Comparison of ENCODE assay signal across 8 cellular contexts in the genomic region with DNA sequence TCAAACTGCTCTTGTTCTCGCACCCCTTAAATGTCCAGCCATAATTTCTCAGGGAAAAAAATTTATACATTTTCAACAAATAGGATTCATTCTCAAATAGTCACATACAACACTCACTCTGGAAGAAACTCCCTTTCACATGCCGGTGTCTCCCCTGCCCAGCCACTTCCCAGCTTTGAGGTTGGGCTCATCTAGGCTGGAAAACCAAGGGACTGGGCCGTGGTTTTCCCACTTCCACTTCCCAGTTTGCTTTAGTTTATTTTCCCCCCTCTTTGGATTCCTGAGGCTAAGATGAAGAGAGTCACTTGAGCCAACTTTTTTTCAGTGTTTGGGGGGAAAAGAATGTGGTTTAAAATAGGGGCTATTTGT. TPM values are rescaled to one million over a fixed set of nuclear protein-coding genes. Genes with fewer than 3 reads are reported as not detected.
DNase-seq lines count a peak whose midpoint lies in the region; ATAC-seq and TF ChIP-seq lines count a peak whose summit lies in the region.

No MANE protein-coding gene starts in this region.

- peak overlapping the region; percentile 80 for H3K27ac ChIP-seq in cardiac muscle cell
- H3K27ac ChIP-seq in SU-DHL-6 (ENCODE audit: low read depth, low read length), result no peak overlapping the region
- H3K27ac ChIP-seq in upper lobe of right lung, result no peak overlapping the region

- peak overlapping the region; percentile 17 for H2AFZ ChIP-seq in SU-DHL-6 (ENCODE audit: low read depth, low read length, severe bottlenecking)

- peak overlapping the region; percentile 96 for H3K9ac ChIP-seq in SU-DHL-6 (ENCODE audit: low read length)

- no peaks in the 10 kb centered on the region for H3F3A ChIP-seq in SU-DHL-6 (ENCODE audit: insufficient read depth)

- H4K20me1 ChIP-seq in SU-DHL-6 (ENCODE audit: low read depth, low read length), result peaks cover 11% of the 10 kb centered on the region; the same call in 1 of the 2 replicates

- peak overlapping the region; percentile 58 for H3K4me2 ChIP-seq in SU-DHL-6 (ENCODE audit: low read depth, low read length, poor library complexity, severe bottlenecking)

- H3K4me1 ChIP-seq in cardiac muscle cell (ENCODE audit: low read depth), result peaks cover 36% of the 10 kb centered on the region
- peaks cover 29% of the 10 kb centered on the region for H3K4me1 ChIP-seq in upper lobe of right lung

- H3K27me3 ChIP-seq in cardiac muscle cell, result no peaks in the 10 kb centered on the region
- H3K27me3 ChIP-seq in SU-DHL-6 (ENCODE audit: low read length), result no peaks in the 10 kb centered on the region
- no peaks in the 10 kb centered on the region for H3K27me3 ChIP-seq in upper lobe of right lung

- peaks cover 44% of the 10 kb centered on the region for H3K79me2 ChIP-seq in SU-DHL-6 (ENCODE audit: insufficient read depth, low read length)

- DNase-seq in cardiac muscle cell (ENCODE audit: low read depth in 1 of 2, low spot score in 1 of 2) (peak in 1 of 2 donors; percentile 26), left ventricle myocardium superior (no peak), foreskin fibroblast (peak; percentile 41 to 70), upper lobe of right lung (no peak), NAMALWA (ENCODE audit: low spot score) (no peak), NCI-H2107 (lab: John Stamatoyannopoulos, UW) (no peak), foreskin melanocyte (no peak)

- H3K36me3 ChIP-seq in cardiac muscle cell, result no peaks in the 10 kb centered on the region
- no peaks in the 10 kb centered on the region for H3K36me3 ChIP-seq in SU-DHL-6 (ENCODE audit: low read length)
- H3K36me3 ChIP-seq in upper lobe of right lung, result no peaks in the 10 kb centered on the region

- H3K4me3 ChIP-seq in cardiac muscle cell, result peak overlapping the region; percentile 83
- peak overlapping the region; percentile 41 for H3K4me3 ChIP-seq in SU-DHL-6 (ENCODE audit: insufficient read depth, low read length, poor library complexity, severe bottlenecking)
- H3K4me3 ChIP-seq in foreskin fibroblast (ENCODE audit: low read depth in 1 of 2, low read length in 2 of 2), result peak overlapping the region; percentile 36 to 75
- H3K4me3 ChIP-seq in upper lobe of right lung, result peak overlapping the region; percentile 98

- TF ChIP-seq CTCF in cardiac muscle cell (IDR thresholded peaks at IDR 0.05; ENCODE audit: low read depth, low read length) (no peak), SU-DHL-6 (IDR thresholded peaks at IDR 0.05; ENCODE audit: insufficient read depth, low read length, poor library complexity, severe bottlenecking) (no peak), foreskin fibroblast (IDR thresholded peaks at IDR 0.05; ENCODE audit: low read depth, low read length) (no peak), upper lobe of right lung (IDR thresholded peaks at IDR 0.05) (no peak)

- ATAC-seq in left ventricle myocardium superior (no peak), upper lobe of right lung (no peak)

- H3K9me3 ChIP-seq in cardiac muscle cell (ENCODE audit: low read depth) (no peaks in the 10 kb centered on the region), SU-DHL-6 (ENCODE audit: insufficient read depth, low read length) (no peaks in the 10 kb centered on the region), upper lobe of right lung (no peaks in the 10 kb centered on the region)

- H3K9me2 ChIP-seq in SU-DHL-6 (replicated peaks; ENCODE audit: insufficient read depth, low read length), result no peaks in the 10 kb centered on the region

- intact Hi-C loops in left ventricle myocardium superior (cut with micrococcal nuclease), result no loop called here
- intact Hi-C loops in upper lobe of right lung (cut with DNase I), result no loop called here

RNA-seq across cellular contexts. Expression of gene IPO9, which starts 0.5 kb away (rescaled TPM):
- total RNA-seq in cardiac muscle cell (34.7 and 36.9 TPM in 2 replicates), left ventricle myocardium superior (22.1 TPM), upper lobe of right lung (44.5 TPM)
- polyA plus RNA-seq in cardiac muscle cell, result 61.7 and 82.1 TPM in 2 replicates

Comparison
In these comparisons a context has a peak if more than half of its experiments do, and no peak if none do; other contexts are left out.
1. DNase-seq: peak in foreskin fibroblast (2 of 2); none in left ventricle myocardium superior (single experiment), upper lobe of right lung (single experiment), NAMALWA (single experiment), NCI-H2107 (single experiment) and foreskin melanocyte (single experiment).
2. H3K4me3 ChIP-seq: peak in every context shown above with its lines; median percentile 98 in upper lobe of right lung; 83 in cardiac muscle cell; 56 in foreskin fibroblast; 41 in SU-DHL-6.